16 cellular contexts compared by ENCODE assay signal in the genomic region with DNA sequence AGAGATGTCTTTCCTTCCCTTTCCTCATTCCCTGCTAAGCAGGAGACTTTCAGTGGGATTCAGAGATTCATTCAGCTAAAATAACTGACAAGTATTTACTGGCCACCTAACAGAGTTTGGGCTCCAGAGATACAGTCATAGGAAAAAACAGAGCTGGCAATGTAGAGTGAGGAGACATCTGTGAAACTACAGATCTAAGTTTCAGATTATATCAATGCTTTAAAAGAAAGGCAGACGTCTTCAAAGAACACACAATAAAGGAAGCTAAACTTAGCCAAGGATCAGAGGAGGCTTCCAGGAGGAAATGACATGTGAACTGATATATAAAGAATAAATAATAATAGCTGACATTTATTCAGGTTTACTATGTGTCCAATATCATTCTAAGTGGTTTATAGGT.
A peak's percentile ranks its signal among the peaks of the same experiment; 100 is the strongest.
DNase-seq lines count a peak whose midpoint lies in the region; FAIRE-seq and TF ChIP-seq lines count a peak whose summit lies in the region.
"Had no signal": no experiment of that assay in that cellular context is flagged by ENCODE, and none has a peak within 500 bp of the region (broad histone marks: within the 10 kb centered on the region; RNA-seq: fewer than 3 reads in every experiment).

No MANE protein-coding gene starts in this region.

- H3K4me2 ChIP-seq in BLaER1 (peak overlapping the region; percentile 10; the same call in 1 of the 2 replicates), PC-9 (no peak overlapping the region)

- no peak overlapping the region for H3K27ac Mint-ChIP-seq in activated naive CD4-positive, alpha-beta T cell treated with anti-CD3 and anti-CD28 coated beads, Interleukin-2, amount 10 ng/mL, durations not matched to agents 7 days and 5 days
- H3K27ac Mint-ChIP-seq: CD14-positive monocyte; CD8-positive, alpha-beta T cell; HFFc6 had no signal

- H3K9me3 Mint-ChIP-seq in activated naive CD4-positive, alpha-beta T cell treated with anti-CD3 and anti-CD28 coated beads, Interleukin-2, amount 10 ng/mL, durations not matched to agents 7 days and 5 days = no peaks in the 10 kb centered on the region
- H3K9me3 Mint-ChIP-seq: CD8-positive, alpha-beta T cell; HFFc6 had no signal

- no peaks in the 10 kb centered on the region for H3F3A ChIP-seq in PC-9 (ENCODE audit: insufficient read depth, low read depth)

- no peak overlapping the region for H3K9ac ChIP-seq in BLaER1

- no peak for TF ChIP-seq CTCF in PC-9 (conservative IDR thresholded peaks at IDR 0.05)

- no peaks in the 10 kb centered on the region for H3K9me2 ChIP-seq in PC-9 (ENCODE audit: insufficient read depth)

- H2AFZ ChIP-seq in PC-9 = peak overlapping the region; percentile 63; the same call in 1 of the 2 replicates

- POLR2A ChIA-PET in PC-9 (lab: Charles Lee; ENCODE audit: unreplicated experiment) = no interaction called here

- H3K4me3 Mint-ChIP-seq in activated naive CD4-positive, alpha-beta T cell treated with anti-CD3 and anti-CD28 coated beads, Interleukin-2, amount 10 ng/mL, durations not matched to agents 7 days and 5 days = no peak overlapping the region
- H3K4me3 Mint-ChIP-seq: CD14-positive monocyte; CD8-positive, alpha-beta T cell; HFFc6 had no signal

- no peaks in the 10 kb centered on the region for H4K20me1 ChIP-seq in BLaER1
- H4K20me1 ChIP-seq in PC-9 (ENCODE audit: insufficient read depth) = no peaks in the 10 kb centered on the region

- H3K4me3 ChIP-seq in BLaER1 (no peak overlapping the region), PC-9 (no peak overlapping the region)

- H3K4me1 ChIP-seq in BLaER1 (peaks cover 10% of the 10 kb centered on the region; the same call in 1 of the 2 replicates), PC-9 (replicated peaks; ENCODE audit: insufficient read depth) (no peaks in the 10 kb centered on the region)

- H3K27me3 ChIP-seq in BLaER1 = no peaks in the 10 kb centered on the region
- H3K27me3 ChIP-seq in PC-9 (ENCODE audit: insufficient read depth, low read depth) = no peaks in the 10 kb centered on the region
- H3K27me3 ChIP-seq: BE2C had no signal

- H3K36me3 Mint-ChIP-seq in activated naive CD4-positive, alpha-beta T cell treated with anti-CD3 and anti-CD28 coated beads, Interleukin-2, amount 10 ng/mL, durations not matched to agents 7 days and 5 days = no peaks in the 10 kb centered on the region
- H3K36me3 Mint-ChIP-seq: CD14-positive monocyte; CD8-positive, alpha-beta T cell had no signal

- CTCF ChIA-PET in PC-9 (lab: Charles Lee) = no interaction called here
- CTCF ChIA-PET in activated naive CD4-positive, alpha-beta T cell treated with anti-CD3 and anti-CD28 coated beads, Interleukin-2, amount 10 ng/mL, durations not matched to agents 7 days and 5 days (lab: Charles Lee) = interaction anchor here (2.4 kb wide), 1 partner anchor 14 kb away, joined by 14 read pairs; no protein-coding TSS in a partner anchor

- no peaks in the 10 kb centered on the region for H3K4me1 Mint-ChIP-seq in activated naive CD4-positive, alpha-beta T cell treated with anti-CD3 and anti-CD28 coated beads, Interleukin-2, amount 10 ng/mL, durations not matched to agents 7 days and 5 days

- FAIRE-seq in urothelium cell line (lab: Jason Lieb, UNC) = peak; percentile 37
- FAIRE-seq: A204.1, HepG2, HTR-8/SVneo had no signal

- H3K9me3 ChIP-seq in BLaER1 (no peaks in the 10 kb centered on the region), PC-9 (ENCODE audit: insufficient read depth, low read depth) (peaks cover 9% of the 10 kb centered on the region; the same call in 1 of the 2 replicates)
- H3K9me3 ChIP-seq: BE2C had no signal

- no peaks in the 10 kb centered on the region for H3K27me3 Mint-ChIP-seq in activated naive CD4-positive, alpha-beta T cell treated with anti-CD3 and anti-CD28 coated beads, Interleukin-2, amount 10 ng/mL, durations not matched to agents 7 days and 5 days

- H3K79me2 ChIP-seq in PC-9 (ENCODE audit: low read depth) = no peaks in the 10 kb centered on the region

- BruUV-seq in PC-9 (replicated peaks; lab: Mats Ljungman, UMichigan) = no TSS peak

- no peak overlapping the region for H3K27ac ChIP-seq in BLaER1
- H3K27ac ChIP-seq in PC-9 = no peak overlapping the region

- intact Hi-C loops in PC-9 (cut with micrococcal nuclease; ENCODE audit: unreplicated experiment) = loop anchor here (5.0 kb wide), 2 partner anchors 74 to 481 kb away; partner anchors contain the start of gene PDGFD

- DNase-seq in PC-9 (no peak), dermis blood vessel endothelial cell (peak; percentile 26), urothelium cell line (ENCODE audit: low spot score) (no peak), NCI-H1105 treated with DMSO at 0.1 percent for 48 hours (lab: John Stamatoyannopoulos, UW) (no peak), RKO (ENCODE audit: low spot score) (no peak)
- DNase-seq in activated naive CD4-positive, alpha-beta T cell treated with anti-CD3 and anti-CD28 coated beads, Interleukin-2, amount 10 ng/mL, durations not matched to agents 7 days and 5 days = no peak
- DNase-seq: BE2C; CD8-positive, alpha-beta T cell; COR-L47; HCEC 1CT; HFFc6 had no signal

- H3K36me3 ChIP-seq in BLaER1 (no peaks in the 10 kb centered on the region), PC-9 (ENCODE audit: low read depth) (no peaks in the 10 kb centered on the region)
- H3K36me3 ChIP-seq: BE2C had no signal
